Comparison of ENCODE assay signal across 8 cellular contexts in the genomic region with DNA sequence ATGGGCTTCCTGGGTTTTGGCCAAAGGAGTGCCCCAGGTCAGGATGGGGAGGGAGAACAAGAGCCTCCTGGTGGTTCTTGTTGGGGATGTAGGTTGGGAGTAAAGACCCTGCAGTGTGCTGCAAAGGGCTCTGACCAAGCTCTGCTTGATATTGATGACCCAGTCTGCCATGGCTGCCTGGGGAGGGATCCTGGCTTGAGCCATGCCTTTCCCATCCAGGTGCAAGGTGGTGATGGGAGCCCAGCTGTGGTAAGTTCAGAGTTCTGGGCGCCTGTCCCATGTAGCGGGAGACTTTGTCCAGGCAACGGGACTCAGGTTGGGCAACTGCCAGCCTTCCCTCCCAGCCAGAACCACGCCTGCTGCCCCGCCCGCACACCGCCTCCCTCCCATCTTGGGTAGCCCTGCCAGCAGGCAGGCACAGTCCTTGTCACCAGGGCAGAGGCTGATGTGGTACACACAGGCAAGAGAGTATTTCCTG. TPM values are rescaled to one million over a fixed set of nuclear protein-coding genes. Genes with fewer than 3 reads are reported as not detected.
DNase-seq lines count a peak whose midpoint lies in the region; ATAC-seq and TF ChIP-seq lines count a peak whose summit lies in the region.

No MANE protein-coding gene starts in this region.

- no peaks in the 10 kb centered on the region for H3K27me3 ChIP-seq in RWPE2 (ENCODE audit: insufficient read depth, poor library complexity, severe bottlenecking)
- no peaks in the 10 kb centered on the region for H3K27me3 ChIP-seq in muscle layer of colon (ENCODE audit: control insufficient read depth in 1 of 2, insufficient read depth in 2 of 2, low read length in 2 of 2)

- peaks cover 30% of the 10 kb centered on the region for H3K36me3 Mint-ChIP-seq in endothelial cell (ENCODE audit: low read depth, unreplicated experiment)

- H3K9me3 ChIP-seq in RWPE2 (ENCODE audit: severe bottlenecking) (no peaks in the 10 kb centered on the region), muscle layer of colon (ENCODE audit: low read length) (no peaks in the 10 kb centered on the region)

- H3K9me3 Mint-ChIP-seq in endothelial cell (ENCODE audit: unreplicated experiment) = no peaks in the 10 kb centered on the region

- peak overlapping the region; percentile 100 for H3K4me3 Mint-ChIP-seq in endothelial cell (ENCODE audit: unreplicated experiment)

- ATAC-seq in RWPE2 (ENCODE audit: low read depth) (no peak), GM19452 (IDR thresholded peaks at IDR 0.05; ENCODE audit: unreplicated experiment) (no peak), GM21717 (IDR thresholded peaks at IDR 0.05; ENCODE audit: unreplicated experiment) (no peak)

- H3K4me3 ChIP-seq in GM12864 (ENCODE audit: low read depth, low read length) (peak overlapping the region; percentile 94), RWPE2 (ENCODE audit: severe bottlenecking) (peak overlapping the region; percentile 89), muscle layer of colon (ENCODE audit: low read depth in 1 of 2, low read length in 2 of 2) (peak overlapping the region; percentile 62 to 96)

- H3K4me1 Mint-ChIP-seq in endothelial cell (ENCODE audit: unreplicated experiment) = peaks cover 57% of the 10 kb centered on the region

- TF ChIP-seq CTCF in GM12864 (IDR thresholded peaks at IDR 0.05; ENCODE audit: low read depth, low read length, missing control alignments) = no peak
- TF ChIP-seq CTCF in RWPE2 (IDR thresholded peaks at IDR 0.05; ENCODE audit: poor library complexity, severe bottlenecking) = no peak
- TF ChIP-seq CTCF in endothelial cell (IDR thresholded peaks at IDR 0.05; ENCODE audit: unreplicated experiment) = no peak

- DNase-seq in GM12864 (ENCODE audit: low read depth) (no peak), RWPE2 (ENCODE audit: low spot score) (no peak), endothelial cell (ENCODE audit: low spot score) (no peak), NCI-H2107 (lab: John Stamatoyannopoulos, UW) (no peak), NCI-H2171 treated with DMSO at 0.1 percent for 48 hours (lab: John Stamatoyannopoulos, UW) (no peak)

- H3K9ac ChIP-seq in muscle layer of colon (ENCODE audit: low read length) = peak overlapping the region; percentile 98

- peak overlapping the region; percentile 90 for H3K27ac Mint-ChIP-seq in endothelial cell (ENCODE audit: unreplicated experiment)

- H3K36me3 ChIP-seq in RWPE2 (ENCODE audit: low read depth) (peaks cover 20% of the 10 kb centered on the region), muscle layer of colon (ENCODE audit: insufficient read depth, low read length) (peaks cover 4% of the 10 kb centered on the region)

- H3K4me1 ChIP-seq in RWPE2 (ENCODE audit: insufficient read depth, poor library complexity, severe bottlenecking) (no peaks in the 10 kb centered on the region), muscle layer of colon (ENCODE audit: insufficient read depth, low read length) (peaks cover 64% of the 10 kb centered on the region)

- peak overlapping the region; percentile 88 for H3K27ac ChIP-seq in RWPE2 (ENCODE audit: poor library complexity, severe bottlenecking)
- H3K27ac ChIP-seq in muscle layer of colon (ENCODE audit: low read depth, low read length) = peak overlapping the region; percentile 91

- H3K27me3 Mint-ChIP-seq in endothelial cell (ENCODE audit: unreplicated experiment) = peaks cover 26% of the 10 kb centered on the region

RNA-seq across cellular contexts. Expression of a gene that starts 2.6 kb away (rescaled TPM):
- total RNA-seq in endothelial cell (ENCODE audit: unreplicated experiment) = 771 TPM

RNA-seq across cellular contexts. Expression of a gene that starts 30.4 kb away (rescaled TPM):
- total RNA-seq in endothelial cell (ENCODE audit: unreplicated experiment) = 1.7 TPM

RNA-seq across cellular contexts. Expression of a gene that starts 33.5 kb away (rescaled TPM):
- total RNA-seq in endothelial cell (ENCODE audit: unreplicated experiment) = 0.56 TPM

RNA-seq across cellular contexts. Expression of a gene that starts 40.3 kb away (rescaled TPM):
- total RNA-seq in endothelial cell (ENCODE audit: unreplicated experiment) = 0.18 TPM

RNA-seq across cellular contexts. Expression of a gene that starts 47.2 kb away (rescaled TPM):
- 0.59 TPM for total RNA-seq in endothelial cell (ENCODE audit: unreplicated experiment)
